19 cellular contexts compared by ENCODE assay signal in genomic region chr3:71269896-71270295, GRCh38.
DNase-seq lines count a peak whose midpoint lies in the region; ATAC-seq, FAIRE-seq and TF ChIP-seq lines count a peak whose summit lies in the region.
"Had no signal": no experiment of that assay in that cellular context is flagged by ENCODE, and none has a peak within 500 bp of the region (broad histone marks: within the 10 kb centered on the region; RNA-seq: fewer than 3 reads in every experiment).

No MANE protein-coding gene starts in this region.

- 0 out of 2 replicates have a peak overlapping the region, but pooled peaks have one; percentile 6 for H3K9ac ChIP-seq in iPS-20b (ENCODE audit: low read depth, low read length)

- peak; percentile 47 to 63 for ATAC-seq in CD4-positive, CD25-positive, alpha-beta regulatory T cell (ENCODE audit: low read depth in 2 of 2)
- peak; percentile 65 to 77 (median 70) for ATAC-seq in T-cell (replicated peaks in 1 of 4)
- no peak for ATAC-seq in HG02884 (IDR thresholded peaks at IDR 0.05; ENCODE audit: unreplicated experiment)
- ATAC-seq: esophagus mucosa had no signal

- no peak for FAIRE-seq in frontal cortex (lab: Jason Lieb, UNC)
- FAIRE-seq: GM18507 had no signal

- TF ChIP-seq CTCF in prostate gland (IDR thresholded peaks at IDR 0.05), result no peak

- H3K27me3 Mint-ChIP-seq in CD4-positive, CD25-positive, alpha-beta regulatory T cell, result no peaks in the 10 kb centered on the region
- no peaks in the 10 kb centered on the region for H3K27me3 Mint-ChIP-seq in T-cell
- H3K27me3 Mint-ChIP-seq: activated CD4-positive, alpha-beta T cell treated with anti-CD3 and anti-CD28 coated beads, Interleukin-2, amount 10 ng/mL, durations not matched to agents 7 days and 5 days had no signal

- H3K27ac Mint-ChIP-seq in CD4-positive, CD25-positive, alpha-beta regulatory T cell, result peak overlapping the region; percentile 27 to 92 (median 64)
- peak overlapping the region; percentile 85 to 88 for H3K27ac Mint-ChIP-seq in T-cell
- H3K27ac Mint-ChIP-seq: activated CD4-positive, alpha-beta T cell treated with anti-CD3 and anti-CD28 coated beads, Interleukin-2, amount 10 ng/mL, durations not matched to agents 7 days and 5 days had no signal

- H3K9me3 Mint-ChIP-seq in CD4-positive, CD25-positive, alpha-beta regulatory T cell, result no peaks in the 10 kb centered on the region
- no peaks in the 10 kb centered on the region for H3K9me3 Mint-ChIP-seq in T-cell
- H3K9me3 Mint-ChIP-seq: activated CD4-positive, alpha-beta T cell treated with anti-CD3 and anti-CD28 coated beads, Interleukin-2, amount 10 ng/mL, durations not matched to agents 7 days and 5 days; activated T-cell treated with anti-CD3 and anti-CD28 coated beads, Interleukin-2, amount 50 U/mL, for 4 hours had no signal

- WGBS in prostate gland, result 28% methylated on average over 8 of the region's 8 CpGs

- POLR2A ChIA-PET in T-cell (lab: Charles Lee), result interaction anchor here in 1 of 2 donors (1.0 kb wide), 1 partner anchor 119 kb away, joined by 3 read pairs; no protein-coding TSS in a partner anchor

- H3K27me3 ChIP-seq in CD4-positive, CD25-positive, alpha-beta regulatory T cell (ENCODE audit: control insufficient read depth, insufficient read depth, low read length), result no peaks in the 10 kb centered on the region
- no peaks in the 10 kb centered on the region for H3K27me3 ChIP-seq in iPS-20b (ENCODE audit: insufficient read depth, low read length)
- H3K27me3 ChIP-seq in prostate gland (replicated peaks; ENCODE audit: insufficient read depth), result no peaks in the 10 kb centered on the region

- CTCF ChIA-PET in T-cell (lab: Charles Lee), result no interaction called here

- H3K36me3 ChIP-seq in CD4-positive, CD25-positive, alpha-beta regulatory T cell (ENCODE audit: control insufficient read depth, insufficient read depth, low read length), result peaks cover 25% of the 10 kb centered on the region
- H3K36me3 ChIP-seq in iPS-20b (ENCODE audit: insufficient read depth, low read depth, low read length) (peaks cover 5% of the 10 kb centered on the region), prostate gland (no peaks in the 10 kb centered on the region)
- H3K36me3 ChIP-seq: lower lobe of right lung had no signal

- peak overlapping the region; percentile 4 to 21 (median 12) for H3K4me3 Mint-ChIP-seq in CD4-positive, CD25-positive, alpha-beta regulatory T cell
- H3K4me3 Mint-ChIP-seq in T-cell, result peak overlapping the region in 2 of 3 donors; percentile 13 to 58
- H3K4me3 Mint-ChIP-seq: activated CD4-positive, alpha-beta T cell treated with anti-CD3 and anti-CD28 coated beads, Interleukin-2, amount 10 ng/mL, durations not matched to agents 7 days and 5 days; activated T-cell treated with anti-CD3 and anti-CD28 coated beads, Interleukin-2, amount 50 U/mL, for 4 hours; nephron progenitor cell had no signal

- H3K4me1 Mint-ChIP-seq in CD4-positive, CD25-positive, alpha-beta regulatory T cell, result peaks cover 61 to 91% (median 67%) of the 10 kb centered on the region in 4 donors
- peaks cover 79 to 91% (median 89%) of the 10 kb centered on the region in 3 donors for H3K4me1 Mint-ChIP-seq in T-cell

- no peak for TF ChIP-seq POLR2A in prostate gland (IDR thresholded peaks at IDR 0.05)

- H3K4me1 ChIP-seq in CD4-positive, CD25-positive, alpha-beta regulatory T cell (ENCODE audit: control insufficient read depth, insufficient read depth, low read length, poor library complexity, severe bottlenecking), result peaks cover 14% of the 10 kb centered on the region
- H3K4me1 ChIP-seq in iPS-20b (ENCODE audit: insufficient read depth, low read length), result no peaks in the 10 kb centered on the region
- H3K4me1 ChIP-seq in prostate gland (replicated peaks), result no peaks in the 10 kb centered on the region
- H3K4me1 ChIP-seq: lower lobe of right lung had no signal

- peaks cover 47% of the 10 kb centered on the region for H3K36me3 Mint-ChIP-seq in CD4-positive, CD25-positive, alpha-beta regulatory T cell
- peaks cover 40% of the 10 kb centered on the region for H3K36me3 Mint-ChIP-seq in T-cell

- intact Hi-C loops in prostate gland (cut with DNase I), result no loop called here

- no peaks in the 10 kb centered on the region for H3K9me3 ChIP-seq in CD4-positive, CD25-positive, alpha-beta regulatory T cell (ENCODE audit: control insufficient read depth in 2 of 2, low read length in 2 of 2)
- H3K9me3 ChIP-seq in iPS-20b (ENCODE audit: insufficient read depth, low read depth, low read length), result no peaks in the 10 kb centered on the region
- H3K9me3 ChIP-seq in prostate gland, result no peaks in the 10 kb centered on the region
- H3K9me3 ChIP-seq: lower lobe of right lung had no signal

- DNase-seq in CD4-positive, CD25-positive, alpha-beta regulatory T cell, result peak in 2 of 3 donors; percentile 6 to 56
- peak in 19 of 34 experiments; percentile 3 to 55 (median 18) for DNase-seq in T-cell
- peak; percentile 23 for DNase-seq in prostate gland (ENCODE audit: low spot score)
- no peak for DNase-seq in NCI-H446 treated with DMSO at 0.1 percent for 48 hours (lab: John Stamatoyannopoulos, UW)
- no peak for DNase-seq in frontal cortex (ENCODE audit: low spot score in 2 of 2)
- DNase-seq: activated CD4-positive, alpha-beta T cell treated with anti-CD3 and anti-CD28 coated beads, Interleukin-2, amount 10 ng/mL, durations not matched to agents 7 days and 5 days; activated T-cell treated with anti-CD3 and anti-CD28 coated beads, Interleukin-2, amount 50 U/mL, for 4 hours; amniotic stem cell; lower lobe of right lung; MM.1S; NCI-H187; NCI-H226; nephron progenitor cell; stimulated activated CD4-positive, alpha-beta T cell treated with anti-CD3 and anti-CD28 coated beads, Interleukin-15, amount 100 ng/mL, for 24 hours; stimulated activated naive CD4-positive, alpha-beta T cell treated with Interleukin-2 at 50 U/mL for 16 hours had no signal

- peak overlapping the region; percentile 28 for H3K27ac ChIP-seq in CD4-positive, CD25-positive, alpha-beta regulatory T cell (ENCODE audit: insufficient read depth, low read length, poor library complexity, severe bottlenecking)
- no peak overlapping the region for H3K27ac ChIP-seq in iPS-20b (ENCODE audit: low read length)
- peak overlapping the region in 1 of 2 donors; percentile 10 for H3K27ac ChIP-seq in prostate gland
- H3K27ac ChIP-seq: lower lobe of right lung had no signal

- H3K4me3 ChIP-seq in CD4-positive, CD25-positive, alpha-beta regulatory T cell (ENCODE audit: low read depth, low read length), result peak overlapping the region; percentile 15
- H3K4me3 ChIP-seq in iPS-20b (ENCODE audit: low read length) (no peak overlapping the region), prostate gland (no peak overlapping the region)
- H3K4me3 ChIP-seq: lower lobe of right lung had no signal

Comparison
In these comparisons a context has a peak if more than half of its experiments do, and no peak if none do; other contexts are left out.
1. DNase-seq: peak in CD4-positive, CD25-positive, alpha-beta regulatory T cell (2 of 3), T-cell (19 of 34) and prostate gland (single experiment); none in NCI-H446 treated with DMSO at 0.1 percent for 48 hours (single experiment) and frontal cortex (0 of 2).